Comparison of ENCODE assay signal across 1 cellular context in the genomic region with DNA sequence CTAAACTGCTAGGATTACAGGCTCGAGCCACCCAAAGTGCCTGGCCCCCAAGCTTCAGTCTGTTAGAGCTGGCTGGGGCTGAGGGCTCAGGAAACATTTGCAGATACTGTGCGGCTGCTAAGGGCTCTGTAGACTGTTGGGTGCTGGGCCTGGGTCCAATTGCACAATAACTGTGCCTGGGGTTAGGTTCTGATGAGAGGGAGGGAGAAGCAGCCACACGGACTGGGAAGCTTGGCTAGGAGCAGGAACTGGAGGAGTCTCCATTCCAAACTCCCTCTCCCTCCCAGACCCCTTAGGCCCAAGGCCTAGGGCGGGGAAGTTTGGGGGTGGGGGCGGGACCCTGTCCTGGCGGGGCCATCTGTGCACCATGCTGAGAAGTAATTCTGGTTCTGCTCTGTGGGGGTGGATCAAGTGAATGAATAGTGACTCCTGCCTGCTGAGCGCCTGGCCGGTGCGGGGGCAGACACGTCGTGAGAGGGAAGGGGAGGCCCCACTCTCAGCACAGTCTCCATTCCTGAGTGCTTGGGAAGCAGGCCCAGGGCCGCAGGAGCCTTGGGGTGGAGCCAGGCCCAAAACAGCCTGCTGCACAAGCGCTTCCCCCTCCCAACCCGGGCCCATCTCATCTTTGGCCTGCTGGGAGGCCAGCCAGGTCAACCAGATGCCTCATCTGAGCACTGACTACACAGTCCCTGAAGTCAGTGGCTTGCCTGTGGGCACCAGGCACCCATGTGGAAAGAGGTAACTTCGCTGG.
TF ChIP-seq lines count a peak whose summit lies in the region.

No MANE protein-coding gene starts in this region.

TF ChIP-seq in HCT116, 20 proteins besides CTCF, POLR2A, EP300 and RAD21 (continued from another document):
- TF ChIP-seq ZBTB33 (IDR thresholded peaks at IDR 0.05; ENCODE audit: extremely low read depth, insufficient replicate concordance, low read length) (no peak), MAX (IDR thresholded peaks at IDR 0.05) (no peak), ZNF274 (IDR thresholded peaks at IDR 0.05; ENCODE audit: low read depth, low read length) (no peak), SRF (IDR thresholded peaks at IDR 0.05; ENCODE audit: low read depth) (no peak), ATF3 (IDR thresholded peaks at IDR 0.05) (no peak), POLR2AphosphoS5 (IDR thresholded peaks at IDR 0.05; ENCODE audit: low read depth, low read length) (no peak)
